Comparison of ENCODE assay signal across 14 cellular contexts in the genomic region with DNA sequence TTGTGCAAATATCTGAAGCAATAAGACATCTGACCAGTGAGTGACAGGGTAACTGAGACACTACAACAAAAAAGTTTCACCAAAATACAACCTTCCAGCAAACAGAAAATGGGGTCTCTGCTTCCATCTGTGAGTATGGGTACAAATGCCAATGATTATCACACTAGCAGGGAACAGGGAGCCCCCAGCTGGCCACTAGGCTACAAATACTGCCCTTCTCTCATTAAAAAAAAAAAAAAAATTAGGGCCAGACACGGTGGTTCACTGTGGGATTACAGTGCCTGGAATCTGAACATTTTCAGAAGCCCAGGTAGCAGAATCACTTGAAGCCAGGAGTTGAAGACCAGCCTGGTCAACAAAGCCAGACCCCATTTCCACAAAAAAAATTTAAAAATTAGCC. TPM values are rescaled to one million over a fixed set of nuclear protein-coding genes. Genes with fewer than 3 reads are reported as not detected.
DNase-seq lines count a peak whose midpoint lies in the region; ATAC-seq, FAIRE-seq and TF ChIP-seq lines count a peak whose summit lies in the region.
"Had no signal": no experiment of that assay in that cellular context is flagged by ENCODE, and none has a peak within 500 bp of the region (broad histone marks: within the 10 kb centered on the region; RNA-seq: fewer than 3 reads in every experiment).

No MANE protein-coding gene starts in this region.

- no peak for FAIRE-seq in A549 (lab: Jason Lieb, UNC)

- no peaks in the 10 kb centered on the region for H3F3A ChIP-seq in GM23338 (replicated peaks; ENCODE audit: low read depth)
- no peaks in the 10 kb centered on the region for H3F3A ChIP-seq in PC-3 (ENCODE audit: low read length, unreplicated experiment)

- H3K9me3 Mint-ChIP-seq in GM23338 (no peaks in the 10 kb centered on the region), glutamatergic neuron (ENCODE audit: unreplicated experiment) (no peaks in the 10 kb centered on the region)
- H3K9me3 Mint-ChIP-seq: activated T-cell treated with anti-CD3 and anti-CD28 coated beads, Interleukin-2, amount 50 U/mL, for 4 hours; T-helper 2 cell treated with Interferon-gamma antibody and Interleukin-4, amounts not matched to agents 5 μg/mL and 100 μg/mL, for 36 hours had no signal

- H3K36me3 ChIP-seq in GM23338 (ENCODE audit: insufficient read depth) (no peaks in the 10 kb centered on the region), PC-3 (ENCODE audit: low read depth, low read length) (no peaks in the 10 kb centered on the region)
- H3K36me3 ChIP-seq: HAP-1 had no signal

- no peaks in the 10 kb centered on the region for H3K79me2 ChIP-seq in GM23338 (replicated peaks; ENCODE audit: insufficient read depth)
- no peaks in the 10 kb centered on the region for H3K79me2 ChIP-seq in PC-3 (ENCODE audit: low read length)

- H3K4me2 ChIP-seq in A549 = no peak overlapping the region
- no peak overlapping the region for H3K4me2 ChIP-seq in GM23338
- no peak overlapping the region for H3K4me2 ChIP-seq in PC-3 (ENCODE audit: low read length)

- ATAC-seq in A549 (peak; percentile 43 to 87; a peak in 4 of 6 replicates), GM23338 (peak; percentile 79), PC-3 (no peak), GM21360 (IDR thresholded peaks at IDR 0.05; ENCODE audit: unreplicated experiment) (no peak)
- ATAC-seq: activated T-cell treated with anti-CD3 and anti-CD28 coated beads, Interleukin-2, amount 50 U/mL, for 4 hours had no signal

- H3K36me3 Mint-ChIP-seq in GM23338 (ENCODE audit: low read depth) = no peaks in the 10 kb centered on the region
- no peaks in the 10 kb centered on the region for H3K36me3 Mint-ChIP-seq in glutamatergic neuron (ENCODE audit: unreplicated experiment)
- H3K36me3 Mint-ChIP-seq: CD14-positive monocyte had no signal

- H3K9ac ChIP-seq in PC-3 (ENCODE audit: low read length) = no peak overlapping the region

- H2AFZ ChIP-seq in GM23338 (peak overlapping the region; percentile 83), PC-3 (ENCODE audit: low read length) (no peak overlapping the region)

- no peak overlapping the region for H3K4me3 ChIP-seq in A549
- no peak overlapping the region for H3K4me3 ChIP-seq in GM23338
- no peak overlapping the region for H3K4me3 ChIP-seq in PC-3 (ENCODE audit: low read length)
- H3K4me3 ChIP-seq in fibroblast of mammary gland (ENCODE audit: control insufficient read depth, low read depth, low read length) = no peak overlapping the region
- H3K4me3 ChIP-seq: HAP-1 had no signal

- no peak for TF ChIP-seq EP300 in A549 (IDR thresholded peaks at IDR 0.05)

- H3K4me1 Mint-ChIP-seq in GM23338 = peaks cover 12% of the 10 kb centered on the region
- no peaks in the 10 kb centered on the region for H3K4me1 Mint-ChIP-seq in glutamatergic neuron (ENCODE audit: low read depth, unreplicated experiment)

- no peaks in the 10 kb centered on the region for H3K4me1 ChIP-seq in A549
- H3K4me1 ChIP-seq in GM23338 (ENCODE audit: insufficient read depth) = peaks cover 9% of the 10 kb centered on the region
- no peaks in the 10 kb centered on the region for H3K4me1 ChIP-seq in PC-3 (ENCODE audit: insufficient read depth, low read length)
- H3K4me1 ChIP-seq: HAP-1 had no signal

- POLR2A ChIA-PET in A549 (lab: Yijun Ruan, JAX) (no interaction called here), PC-3 (lab: Charles Lee; ENCODE audit: unreplicated experiment) (no interaction called here)

- peak in 1 of 2 experiments; percentile 28; a peak in 2 of 5 replicates for TF ChIP-seq RAD21 in A549 (conservative IDR thresholded peaks at IDR 0.05 in 1 of 2, IDR thresholded peaks at IDR 0.05 in 1 of 2)

- H3K27ac ChIP-seq in A549 (no peak overlapping the region), GM23338 (ENCODE audit: low read depth) (no peak overlapping the region), PC-3 (ENCODE audit: low read length) (no peak overlapping the region)
- H3K27ac ChIP-seq: HL-60 had no signal

- TF ChIP-seq CTCF in A549 (IDR thresholded peaks at IDR 0.05) (peak; percentile 22; the same call in 1 of the 3 replicates), GM23338 (conservative IDR thresholded peaks at IDR 0.05; ENCODE audit: low read depth in 2 of 2) (peak; percentile 48 to 66), PC-3 (conservative IDR thresholded peaks at IDR 0.05; ENCODE audit: low read depth, low read length) (no peak; the same call in 1 of the 2 replicates), fibroblast of mammary gland (conservative IDR thresholded peaks at IDR 0.05; ENCODE audit: control insufficient read depth, insufficient read depth, low read depth, low read length) (peak; percentile 0), glutamatergic neuron (IDR thresholded peaks at IDR 0.05; ENCODE audit: partially characterized antibody, unreplicated experiment) (no peak)

- H3K9me2 ChIP-seq in GM23338 (ENCODE audit: insufficient read depth) = no peaks in the 10 kb centered on the region
- H3K9me2 ChIP-seq in PC-3 (replicated peaks; ENCODE audit: low read length) = no peaks in the 10 kb centered on the region

- H3K27ac Mint-ChIP-seq in GM23338 (no peak overlapping the region), glutamatergic neuron (ENCODE audit: unreplicated experiment) (no peak overlapping the region)
- H3K27ac Mint-ChIP-seq: CD14-positive monocyte; T-helper 2 cell treated with Interferon-gamma antibody and Interleukin-4, amounts not matched to agents 5 μg/mL and 100 μg/mL, for 36 hours had no signal

- H3K27me3 Mint-ChIP-seq in GM23338 (ENCODE audit: insufficient read depth, low read depth, poor library complexity) (peaks cover 3% of the 10 kb centered on the region), glutamatergic neuron (ENCODE audit: unreplicated experiment) (no peaks in the 10 kb centered on the region)

- H3K9me3 ChIP-seq in A549 (no peaks in the 10 kb centered on the region), PC-3 (ENCODE audit: low read length) (no peaks in the 10 kb centered on the region)
- H3K9me3 ChIP-seq: HAP-1 had no signal

- no peak overlapping the region for H3K4me3 Mint-ChIP-seq in GM23338
- no peak overlapping the region for H3K4me3 Mint-ChIP-seq in glutamatergic neuron (ENCODE audit: unreplicated experiment)
- H3K4me3 Mint-ChIP-seq: activated T-cell treated with anti-CD3 and anti-CD28 coated beads, Interleukin-2, amount 50 U/mL, for 4 hours; CD14-positive monocyte; T-helper 2 cell treated with Interferon-gamma antibody and Interleukin-4, amounts not matched to agents 5 μg/mL and 100 μg/mL, for 36 hours had no signal

- DNase-seq in A549 (ENCODE audit: low read depth in 1 of 2, low spot score in 1 of 2) (peak; percentile 13 to 16), GM23338 (ENCODE audit: low spot score) (peak; percentile 63), PC-3 (peak; percentile 3), fibroblast of mammary gland (ENCODE audit: low read depth) (no peak), NCI-H1694 treated with DMSO at 0.1 percent for 48 hours (lab: John Stamatoyannopoulos, UW) (no peak), glutamatergic neuron (no peak), HuH-7 (ENCODE audit: low spot score) (no peak)
- DNase-seq: activated T-cell treated with anti-CD3 and anti-CD28 coated beads, Interleukin-2, amount 50 U/mL, for 4 hours; cerebellar nuclear complex had no signal

- H3K27me3 ChIP-seq in GM23338 (ENCODE audit: insufficient read depth) (no peaks in the 10 kb centered on the region), PC-3 (ENCODE audit: low read length) (no peaks in the 10 kb centered on the region)

- intact Hi-C loops in PC-3 (cut with micrococcal nuclease) = no loop called here

- TF ChIP-seq POLR2A in A549 (IDR thresholded peaks at IDR 0.05; ENCODE audit: low read length) = no peak

- no peaks in the 10 kb centered on the region for H4K20me1 ChIP-seq in GM23338 (replicated peaks; ENCODE audit: insufficient read depth)
- H4K20me1 ChIP-seq in PC-3 (ENCODE audit: low read length) = no peaks in the 10 kb centered on the region

- CTCF ChIA-PET in A549 (lab: Yijun Ruan, JAX) (interaction anchor here (0.9 to 1.0 kb wide), 2 partner anchors 42 to 214 kb away, joined by 3 read pairs; no protein-coding TSS in a partner anchor), PC-3 (lab: Charles Lee) (no interaction called here)

- BruUV-seq in PC-3 (replicated peaks; lab: Mats Ljungman, UMichigan) = no TSS peak

- 4% methylated on average over 1 of the region's 1 CpG for WGBS in A549 (ENCODE audit: missing lambda C conversion rate)

TF ChIP-seq in A549, 52 proteins besides CTCF, POLR2A, EP300 and RAD21 (continues in another document):
- TF ChIP-seq PBX3 (IDR thresholded peaks at IDR 0.05) = no peak
- no peak for TF ChIP-seq POLR2AphosphoS2 (conservative IDR thresholded peaks at IDR 0.05; ENCODE audit: low read length)
- TF ChIP-seq CBX8 (IDR thresholded peaks at IDR 0.05) = no peak
- no peak for TF ChIP-seq SREBF2 (IDR thresholded peaks at IDR 0.05)

RNA-seq across cellular contexts. Expression of gene EDARADD, which starts 48.4 kb away (rescaled TPM):
- polyA plus RNA-seq in A549 (2011; rRNA removed) (5.8 and 7.2 TPM in 2 replicates), A549 (2017; fragmentation: RNase III; extraction: RNeasy Plus Mini Kit Qiagen cat#74134 plus additional on column Dnase treatment) (1.5 to 2.1 TPM (median 2.0 TPM) in 3 replicates), GM23338 (2016; fragmentation: Nextera tagmentation; extraction: Ambion mirVana) (3.2 and 3.7 TPM in 2 replicates)
- polyA plus RNA-seq in A549 (2012; cell fraction: cytosol; rRNA removed) = 1.1 and 1.3 TPM in 2 replicates
- polyA plus RNA-seq in A549 (2012; cell fraction: nucleus; rRNA removed) = 0.73 and 0.95 TPM in 2 replicates
- polyA minus RNA-seq in A549 (2011; rRNA and poly(A)+ RNA removed) = 6.2 and 6.8 TPM in 2 replicates
- total RNA-seq in GM23338 (2014; rRNA removed; shearing (Covaris generic)) = 3.1 and 4.4 TPM in 2 replicates
- total RNA-seq in PC-3 (2014; rRNA removed) (0.17 and 0.91 TPM in 2 replicates), glutamatergic neuron (ENCODE audit: unreplicated experiment) (0.98 TPM)
- polyA plus RNA-seq: CD14-positive monocyte had no signal

Comparison
In these comparisons a context has a peak if more than half of its experiments do, and no peak if none do; other contexts are left out.
1. ATAC-seq: peak in A549 (2 of 2) and GM23338 (single experiment); none in PC-3 (single experiment) and GM21360 (single experiment).
2. DNase-seq: peak in A549 (2 of 2), GM23338 (single experiment) and PC-3 (single experiment); none in fibroblast of mammary gland (single experiment), NCI-H1694 treated with DMSO at 0.1 percent for 48 hours (single experiment), glutamatergic neuron (single experiment) and HuH-7 (single experiment).
3. CTCF ChIP-seq: peak in A549 (single experiment), GM23338 (2 of 2) and fibroblast of mammary gland (single experiment); none in PC-3 (single experiment) and glutamatergic neuron (single experiment).